1 cellular context compared by ENCODE assay signal in the genomic region with DNA sequence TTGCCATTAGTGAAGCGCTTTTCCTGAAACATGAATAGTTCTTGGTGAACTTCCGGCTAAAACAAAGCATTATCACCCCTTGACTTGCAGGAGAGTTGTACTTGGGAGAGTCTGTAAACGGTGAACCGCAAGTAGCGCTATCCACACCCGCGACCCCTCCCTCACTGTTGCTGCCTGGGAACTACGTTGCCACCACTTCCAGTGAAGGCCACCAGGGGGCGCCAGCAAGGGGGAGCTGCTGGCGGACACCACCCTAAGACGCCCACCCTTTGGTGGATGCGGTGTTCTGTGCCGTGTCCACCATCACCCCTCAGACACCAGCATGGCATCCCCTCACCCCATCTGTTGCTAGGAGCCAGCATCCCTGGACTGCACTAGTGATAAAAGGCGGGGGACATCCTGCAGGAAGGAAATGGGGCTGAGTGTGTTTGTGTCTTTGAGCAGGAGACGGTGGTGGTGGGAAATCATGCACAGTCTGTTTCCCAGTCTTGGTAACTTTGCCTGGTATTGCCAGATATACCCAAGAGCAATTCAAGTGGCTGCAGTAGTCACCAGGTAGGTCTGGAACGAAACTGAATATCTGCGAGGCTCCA.
TF ChIP-seq lines count a peak whose summit lies in the region.

No MANE protein-coding gene starts in this region.

TF ChIP-seq in GM12878, 131 proteins besides CTCF, POLR2A, EP300 and RAD21 (continued from another document):
- TF ChIP-seq YY1 (IDR thresholded peaks at IDR 0.05; ENCODE audit: low read depth, low read length) (peak; percentile 65; the same call in 1 of the 2 replicates), IKZF1 (conservative IDR thresholded peaks at IDR 0.05) (0 out of 2 replicates have a peak, but pooled peaks have one; percentile 36)
